In genomic region chr12:65278576-65279386, GRCh38 we compare ENCODE assay signal across 8 cellular contexts. TPM values are rescaled to one million over a fixed set of nuclear protein-coding genes. Genes with fewer than 3 reads are reported as not detected.
DNase-seq lines count a peak whose midpoint lies in the region; ATAC-seq and TF ChIP-seq lines count a peak whose summit lies in the region.

MSRB3 (plus strand) TSS chr12:65278683; CDS start chr12:65308580, 29,897 bp downstream.

- no peaks in the 10 kb centered on the region for H3F3A ChIP-seq in SK-N-SH (replicated peaks; ENCODE audit: insufficient read depth)

- H3K4me1 ChIP-seq in ACC112 (ENCODE audit: control insufficient read depth, insufficient read depth, low read length, unreplicated experiment), result peaks cover 18% of the 10 kb centered on the region
- H3K4me1 ChIP-seq in SK-N-SH (ENCODE audit: control insufficient read depth in 1 of 2, insufficient read depth in 2 of 2, low read depth in 1 of 2, low read length in 1 of 2), result peaks cover 3 to 12% of the 10 kb centered on the region in 2 experiments; a peak in 2 of 4 replicates

- TF ChIP-seq CTCF in GM12875 (IDR thresholded peaks at IDR 0.05; ENCODE audit: borderline replicate concordance, insufficient read depth, low read depth, low read length) (0 out of 2 replicates have a peak, but pooled peaks have one; percentile 14), SK-N-SH (IDR thresholded peaks at IDR 0.05) (peak; percentile 28; the same call in 1 of the 2 replicates)

- H2AFZ ChIP-seq in ACC112 (ENCODE audit: low read length, unreplicated experiment), result peak within 1 kb of the TSS; percentile 96
- H2AFZ ChIP-seq in SK-N-SH (ENCODE audit: low read depth), result peak within 1 kb of the TSS; percentile 76

- H3K79me2 ChIP-seq in ACC112 (ENCODE audit: control insufficient read depth, insufficient read depth, low read length, unreplicated experiment) (peaks cover 46% of the 10 kb centered on the region), SK-N-SH (ENCODE audit: insufficient read depth) (peaks cover 45% of the 10 kb centered on the region)

- no peak for TF ChIP-seq EP300 in SK-N-SH (IDR thresholded peaks at IDR 0.05; ENCODE audit: borderline replicate concordance in 1 of 2, low read depth in 1 of 2, low read length in 1 of 2)

- peak within 1 kb of the TSS; percentile 97 for H3K4me3 ChIP-seq in ACC112 (ENCODE audit: low read depth, low read length)
- peak within 1 kb of the TSS; percentile 46 for H3K4me3 ChIP-seq in GM12875 (ENCODE audit: low read depth, low read length)
- H3K4me3 ChIP-seq in SK-N-SH (ENCODE audit: low read depth in 2 of 2, low read length in 1 of 2), result peak within 1 kb of the TSS; percentile 70 to 83

- peak within 1 kb of the TSS; percentile 89 for H3K9ac ChIP-seq in SK-N-SH

- CTCF ChIA-PET in SK-N-SH (lab: Yijun Ruan, JAX), result no interaction called here

- DNase-seq in SK-N-SH (peak; percentile 75), cortex of kidney (lab: John Stamatoyannopoulos, UW) (peak; percentile 10), kidney tubule cell (ENCODE audit: low spot score) (peak; percentile 70)
- DNase-seq in stimulated activated CD4-positive, alpha-beta T cell treated with anti-CD3 and anti-CD28 coated beads, Interleukin-2, amount 100 ng/mL, for 24 hours, result peak; percentile 19 to 30

- ATAC-seq in HG02973 (IDR thresholded peaks at IDR 0.05; ENCODE audit: unreplicated experiment), result peak; percentile 55
- ATAC-seq in HG03378 (IDR thresholded peaks at IDR 0.05; ENCODE audit: unreplicated experiment), result no peak

- no peaks in the 10 kb centered on the region for H3K36me3 ChIP-seq in ACC112 (ENCODE audit: insufficient read depth, low read length)
- H3K36me3 ChIP-seq in SK-N-SH (replicated peaks in 1 of 2; ENCODE audit: control insufficient read depth in 1 of 2, insufficient read depth in 2 of 2, low read length in 1 of 2), result peaks cover 0 to 2% of the 10 kb centered on the region in 2 experiments

- 3% methylated on average over 35 of the region's 88 CpGs for WGBS in SK-N-SH (ENCODE audit: low lambda C conversion rate)

- H4K20me1 ChIP-seq in SK-N-SH (ENCODE audit: insufficient read depth), result peaks cover 29% of the 10 kb centered on the region

- peak within 1 kb of the TSS; percentile 54 for H3K27ac ChIP-seq in ACC112 (ENCODE audit: low read depth, low read length)
- peak within 1 kb of the TSS; percentile 60 to 89 for H3K27ac ChIP-seq in SK-N-SH (ENCODE audit: low read depth in 2 of 2, low read length in 1 of 2)

- no peak for TF ChIP-seq RAD21 in SK-N-SH (IDR thresholded peaks at IDR 0.05; ENCODE audit: low read length)

- no peaks in the 10 kb centered on the region for H3K9me3 ChIP-seq in SK-N-SH

- no peaks in the 10 kb centered on the region for H3K9me2 ChIP-seq in SK-N-SH

- peak within 1 kb of the TSS; percentile 87 for H3K4me2 ChIP-seq in SK-N-SH

- H3K27me3 ChIP-seq in ACC112 (ENCODE audit: insufficient read depth, low read length) (no peaks in the 10 kb centered on the region), SK-N-SH (ENCODE audit: insufficient read depth) (no peaks in the 10 kb centered on the region; the same call in 1 of the 2 replicates)

- POLR2A ChIA-PET in SK-N-SH (lab: Yijun Ruan, JAX), result no interaction called here

TF ChIP-seq in SK-N-SH, 30 proteins besides CTCF, POLR2A, EP300 and RAD21:
- TF ChIP-seq GABPA (IDR thresholded peaks at IDR 0.05; ENCODE audit: low read depth) (no peak), REST (IDR thresholded peaks at IDR 0.05; ENCODE audit: low read depth, low read length) (0 out of 2 replicates have a peak, but pooled peaks have one; percentile 23), TEAD4 (IDR thresholded peaks at IDR 0.05; ENCODE audit: borderline replicate concordance, insufficient read depth) (peak; percentile 77), TAF1 (IDR thresholded peaks at IDR 0.05; ENCODE audit: borderline replicate concordance, low read depth, low read length) (peak; percentile 44; the same call in 1 of the 2 replicates), POLR2AphosphoS5 (IDR thresholded peaks at IDR 0.05; ENCODE audit: low read depth, low read length) (no peak), MXI1 (IDR thresholded peaks at IDR 0.05; ENCODE audit: low read depth, low read length) (no peak), MAX (IDR thresholded peaks at IDR 0.05; ENCODE audit: low read depth) (peak; percentile 56; the same call in 1 of the 2 replicates), JUND (IDR thresholded peaks at IDR 0.05) (no peak), YY1 (IDR thresholded peaks at IDR 0.05; ENCODE audit: low read depth) (no peak), PBX3 (IDR thresholded peaks at IDR 0.05) (no peak)
TF ChIP-seq in SK-N-SH: peak in this region for 4.

RNA-seq across cellular contexts. Expression of gene MSRB3, which starts in this region (rescaled TPM):
- 24.3 and 32.1 TPM in 2 replicates for polyA plus RNA-seq in SK-N-SH (2012; rRNA removed)
- polyA plus RNA-seq in SK-N-SH (2012; cell fraction: cytosol; rRNA removed), result 35.2 and 37.3 TPM in 2 replicates
- 14.9 and 29.1 TPM in 2 replicates for polyA plus RNA-seq in SK-N-SH (2012; cell fraction: nucleus; rRNA removed)

Comparison
In these comparisons a context has a peak if more than half of its experiments do, and no peak if none do; other contexts are left out.
1. H3K4me3 ChIP-seq: peak in every context shown above with its lines; median percentile 97 in ACC112; 76 in SK-N-SH; 46 in GM12875.
2. DNase-seq: peak in every context shown above with its lines; median percentile 75 in SK-N-SH; 70 in kidney tubule cell; 24 in stimulated activated CD4-positive, alpha-beta T cell treated with anti-CD3 and anti-CD28 coated beads, Interleukin-2, amount 100 ng/mL, for 24 hours; 10 in cortex of kidney.